In genomic region chr16:75248142-75248535, GRCh38 we compare ENCODE assay signal across 12 cellular contexts. TPM values are rescaled to one million over a fixed set of nuclear protein-coding genes. Genes with fewer than 3 reads are reported as not detected.
A peak's percentile ranks its signal among the peaks of the same experiment; 100 is the strongest.
DNase-seq lines count a peak whose midpoint lies in the region; ATAC-seq and TF ChIP-seq lines count a peak whose summit lies in the region.
"Had no signal": no experiment of that assay in that cellular context is flagged by ENCODE, and none has a peak within 500 bp of the region (broad histone marks: within the 10 kb centered on the region; RNA-seq: fewer than 3 reads in every experiment).

No MANE protein-coding gene starts in this region.

- peak in 1 of 4 donors; percentile 15 for DNase-seq in body of pancreas
- no peak for DNase-seq in gastrocnemius medialis
- no peak for DNase-seq in stimulated activated CD4-positive, alpha-beta T cell treated with anti-CD3 and anti-CD28 coated beads, Interleukin-1b, Interleukin-23, amount 100 ng/mL, for 48 hours
- no peak for DNase-seq in activated CD8-positive, alpha-beta memory T cell treated with anti-CD3 and anti-CD28 coated beads for 24 hours
- DNase-seq in 8988T = no peak
- DNase-seq in activated T-cell treated with anti-CD3 and anti-CD28 coated beads, Interleukin-2, amount 50 U/mL, for 4 hours = no peak
- DNase-seq: activated CD4-positive, alpha-beta T cell treated with anti-CD3 and anti-CD28 coated beads, Interleukin-2, amount 50 U/mL, for 48 hours; NCI-H1092; retina had no signal

- no peaks in the 10 kb centered on the region for H3K36me3 ChIP-seq in body of pancreas (replicated peaks in 1 of 2; ENCODE audit: insufficient read depth in 1 of 2, low read depth in 2 of 2)
- peaks cover 8% of the 10 kb centered on the region; the same call in 1 of the 2 replicates for H3K36me3 ChIP-seq in iPS-20b (ENCODE audit: insufficient read depth, low read depth, low read length)
- H3K36me3 ChIP-seq in gastrocnemius medialis = no peaks in the 10 kb centered on the region

- peak overlapping the region; percentile 98; the same call in 1 of the 2 replicates for H3K27ac ChIP-seq in C4-2B
- H3K27ac ChIP-seq in body of pancreas = peak overlapping the region; percentile 75 to 99 (median 99)
- H3K27ac ChIP-seq in iPS-20b (ENCODE audit: low read length) = no peak overlapping the region
- peak overlapping the region; percentile 97 to 99 (median 98) for H3K27ac ChIP-seq in gastrocnemius medialis

- H3K4me1 Mint-ChIP-seq in activated T-cell treated with anti-CD3 and anti-CD28 coated beads, Interleukin-2, amount 50 U/mL, for 4 hours (ENCODE audit: low read depth) = peaks cover 6% of the 10 kb centered on the region

- H3K9me3 Mint-ChIP-seq in activated T-cell treated with anti-CD3 and anti-CD28 coated beads, Interleukin-2, amount 50 U/mL, for 4 hours = no peaks in the 10 kb centered on the region
- H3K9me3 Mint-ChIP-seq: stimulated activated memory B cell treated with anti-CD40 and anti-IgM and Interleukin-4, amounts not matched to agents 10 μg/mL and 1 μg/mL and 100 μg/mL, for 72 hours had no signal

- H3K27me3 ChIP-seq in body of pancreas = no peaks in the 10 kb centered on the region
- no peaks in the 10 kb centered on the region for H3K27me3 ChIP-seq in iPS-20b (ENCODE audit: insufficient read depth, low read length)
- H3K27me3 ChIP-seq in gastrocnemius medialis = no peaks in the 10 kb centered on the region

- TF ChIP-seq POLR2A in body of pancreas (IDR thresholded peaks at IDR 0.05) (peak in 1 of 3 donors; percentile 16), gastrocnemius medialis (IDR thresholded peaks at IDR 0.05) (no peak)

- H3K36me3 Mint-ChIP-seq in activated T-cell treated with anti-CD3 and anti-CD28 coated beads, Interleukin-2, amount 50 U/mL, for 4 hours (ENCODE audit: insufficient read depth) = no peaks in the 10 kb centered on the region
- H3K36me3 Mint-ChIP-seq: stimulated activated memory B cell treated with anti-CD40 and anti-IgM and Interleukin-4, amounts not matched to agents 10 μg/mL and 1 μg/mL and 100 μg/mL, for 72 hours had no signal

- H3K9ac ChIP-seq in iPS-20b (ENCODE audit: low read depth, low read length) = 0 out of 2 replicates have a peak overlapping the region, but pooled peaks have one; percentile 21

- intact Hi-C loops in body of pancreas (cut with DNase I) (no loop called here), gastrocnemius medialis (cut with DNase I; ENCODE audit: low total_unique reads) (no loop called here)

- H3K4me1 ChIP-seq in body of pancreas (peaks cover 91% of the 10 kb centered on the region), iPS-20b (ENCODE audit: insufficient read depth, low read length) (peaks cover 59% of the 10 kb centered on the region), gastrocnemius medialis (peaks cover 82 to 90% of the 10 kb centered on the region in 2 donors)

- WGBS in body of pancreas, 2 donors = 34 to 69% methylated on average over 5 to 11 of the region's 13 CpGs

- H3K9me3 ChIP-seq in body of pancreas = no peaks in the 10 kb centered on the region
- no peaks in the 10 kb centered on the region for H3K9me3 ChIP-seq in iPS-20b (ENCODE audit: insufficient read depth, low read depth, low read length)
- no peaks in the 10 kb centered on the region for H3K9me3 ChIP-seq in gastrocnemius medialis

- H3K27me3 Mint-ChIP-seq in activated T-cell treated with anti-CD3 and anti-CD28 coated beads, Interleukin-2, amount 50 U/mL, for 4 hours (ENCODE audit: low read depth) = peaks cover 33% of the 10 kb centered on the region

- in situ Hi-C loops in gastrocnemius medialis (cut with MboI; ENCODE audit: low sequenced_read_pairs in 4 of 4) = no loop called here

- ATAC-seq in body of pancreas (no peak), gastrocnemius medialis (no peak)
- no peak for ATAC-seq in activated T-cell treated with anti-CD3 and anti-CD28 coated beads, Interleukin-2, amount 50 U/mL, for 4 hours
- ATAC-seq: stimulated activated memory B cell treated with anti-CD40 and anti-IgM and Interleukin-4, amounts not matched to agents 10 μg/mL and 1 μg/mL and 100 μg/mL, for 72 hours had no signal

- TF ChIP-seq CTCF in C4-2B (conservative IDR thresholded peaks at IDR 0.05) = no peak
- TF ChIP-seq CTCF in body of pancreas (IDR thresholded peaks at IDR 0.05) = no peak
- TF ChIP-seq CTCF in gastrocnemius medialis (IDR thresholded peaks at IDR 0.05 in 4 of 5, conservative IDR thresholded peaks at IDR 0.05 in 1 of 5) = no peak

- H3K4me3 ChIP-seq in body of pancreas (no peak overlapping the region), iPS-20b (ENCODE audit: low read length) (no peak overlapping the region), gastrocnemius medialis (peak overlapping the region in 2 of 4 donors; percentile 2 to 15)

- H3K4me3 Mint-ChIP-seq in activated T-cell treated with anti-CD3 and anti-CD28 coated beads, Interleukin-2, amount 50 U/mL, for 4 hours = no peak overlapping the region
- H3K4me3 Mint-ChIP-seq: stimulated activated memory B cell treated with anti-CD40 and anti-IgM and Interleukin-4, amounts not matched to agents 10 μg/mL and 1 μg/mL and 100 μg/mL, for 72 hours had no signal

RNA-seq across cellular contexts. Expression of gene BCAR1, which starts 3.3 kb away (rescaled TPM):
- 10 to 100 TPM; 61.0 to 72.8 TPM for total RNA-seq in body of pancreas
- total RNA-seq in gastrocnemius medialis = 100 to 1,000 TPM; 101 to 153 (median 145) TPM
- 1 to 10 TPM; 1.5 to 4.3 (median 2.9) TPM for total RNA-seq in activated T-cell treated with anti-CD3 and anti-CD28 coated beads, Interleukin-2, amount 50 U/mL, for 4 hours

RNA-seq across cellular contexts. Expression of gene CTRB1, which starts 29.4 kb away (rescaled TPM):
- total RNA-seq in body of pancreas (over 10,000 TPM; 14,932 to 20,352 TPM), gastrocnemius medialis (not detected)
- 1 to 10 TPM; 2.2 to 5.5 (median 3.4) TPM for total RNA-seq in activated T-cell treated with anti-CD3 and anti-CD28 coated beads, Interleukin-2, amount 50 U/mL, for 4 hours

RNA-seq across cellular contexts. Expression of gene CTRB2, which starts 41.2 kb away (rescaled TPM):
- total RNA-seq in body of pancreas (over 10,000 TPM; 18,538 to 32,261 TPM), gastrocnemius medialis (1 to 10 TPM in 1 of 4 donors, not detected in 3; 3.0 TPM)
- 10 to 100 TPM in 1 of 3 donors, 1 to 10 TPM in 2; 5.5 to 10.3 (median 6.7) TPM for total RNA-seq in activated T-cell treated with anti-CD3 and anti-CD28 coated beads, Interleukin-2, amount 50 U/mL, for 4 hours

Comparison
In these comparisons a context has a peak if more than half of its experiments do, and no peak if none do; other contexts are left out.
1. RNA of gene BCAR1, which starts 3.3 kb away (total RNA-seq): 101 to 153 TPM in gastrocnemius medialis and 61.0 to 72.8 TPM in body of pancreas; 1.5 to 4.3 TPM in activated T-cell treated with anti-CD3 and anti-CD28 coated beads, Interleukin-2, amount 50 U/mL, for 4 hours; every median in the first group is over 10 times any median in the second.
2. RNA of gene CTRB1, which starts 29.4 kb away (total RNA-seq): 14,932 to 20,352 TPM in body of pancreas; 2.2 to 5.5 TPM in activated T-cell treated with anti-CD3 and anti-CD28 coated beads, Interleukin-2, amount 50 U/mL, for 4 hours and not detected in gastrocnemius medialis; every median in the first group is over 1,000 times any median in the second.
3. RNA of gene CTRB2, which starts 41.2 kb away (total RNA-seq): 18,538 to 32,261 TPM in body of pancreas; 5.5 to 10.3 TPM in activated T-cell treated with anti-CD3 and anti-CD28 coated beads, Interleukin-2, amount 50 U/mL, for 4 hours and 3.0 TPM in gastrocnemius medialis; every median in the first group is over 1,000 times any median in the second.